Comparison of ENCODE assay signal across 2 cellular contexts in the genomic region with DNA sequence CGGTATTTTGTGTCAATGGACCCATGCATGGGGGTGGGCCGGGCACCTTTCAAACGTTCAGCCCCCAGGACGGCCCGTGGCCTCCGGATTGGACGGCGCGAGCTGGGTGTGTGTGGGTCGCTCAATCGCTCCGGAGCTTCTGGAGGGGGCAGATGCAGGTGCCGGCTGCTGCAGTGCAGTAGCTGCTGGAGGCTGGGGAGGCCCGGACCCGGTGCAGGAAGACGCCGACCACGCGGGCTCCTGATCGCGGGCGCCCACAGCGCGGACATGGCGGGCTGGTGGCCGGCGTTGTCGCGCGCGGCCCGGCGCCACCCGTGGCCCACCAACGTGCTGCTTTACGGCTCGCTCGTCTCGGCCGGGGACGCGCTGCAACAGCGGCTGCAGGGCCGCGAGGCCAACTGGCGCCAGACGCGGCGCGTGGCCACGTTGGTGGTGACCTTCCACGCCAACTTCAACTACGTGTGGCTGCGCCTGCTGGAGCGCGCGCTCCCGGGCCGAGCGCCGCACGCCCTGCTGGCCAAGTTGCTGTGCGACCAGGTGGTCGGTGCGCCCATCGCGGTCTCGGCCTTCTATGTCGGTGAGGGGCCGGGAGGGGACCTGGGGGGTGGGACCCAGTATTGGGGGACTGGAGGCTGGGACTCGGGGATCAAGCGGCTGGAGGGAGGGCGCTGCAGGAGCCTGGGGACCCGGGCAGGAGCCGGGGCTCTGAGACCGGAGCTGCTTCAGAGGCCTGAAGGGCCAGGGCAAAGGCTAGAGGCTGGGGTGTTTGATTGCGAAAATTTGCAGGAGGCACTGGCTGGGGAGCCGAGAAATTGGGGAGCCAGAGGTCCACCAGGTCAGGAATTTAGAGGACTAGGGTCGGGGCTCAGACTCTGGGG.
A peak's percentile ranks its signal among the peaks of the same experiment; 100 is the strongest.
TF ChIP-seq lines count a peak whose summit lies in the region.

A gene (plus strand): TSS at position 124 of the 878 bp plus-strand sequence. CDS start 144 bp downstream, at position 268.

TF ChIP-seq in K562, 482 proteins besides CTCF, POLR2A, EP300 and RAD21:
- TF ChIP-seq, protein P1, sequence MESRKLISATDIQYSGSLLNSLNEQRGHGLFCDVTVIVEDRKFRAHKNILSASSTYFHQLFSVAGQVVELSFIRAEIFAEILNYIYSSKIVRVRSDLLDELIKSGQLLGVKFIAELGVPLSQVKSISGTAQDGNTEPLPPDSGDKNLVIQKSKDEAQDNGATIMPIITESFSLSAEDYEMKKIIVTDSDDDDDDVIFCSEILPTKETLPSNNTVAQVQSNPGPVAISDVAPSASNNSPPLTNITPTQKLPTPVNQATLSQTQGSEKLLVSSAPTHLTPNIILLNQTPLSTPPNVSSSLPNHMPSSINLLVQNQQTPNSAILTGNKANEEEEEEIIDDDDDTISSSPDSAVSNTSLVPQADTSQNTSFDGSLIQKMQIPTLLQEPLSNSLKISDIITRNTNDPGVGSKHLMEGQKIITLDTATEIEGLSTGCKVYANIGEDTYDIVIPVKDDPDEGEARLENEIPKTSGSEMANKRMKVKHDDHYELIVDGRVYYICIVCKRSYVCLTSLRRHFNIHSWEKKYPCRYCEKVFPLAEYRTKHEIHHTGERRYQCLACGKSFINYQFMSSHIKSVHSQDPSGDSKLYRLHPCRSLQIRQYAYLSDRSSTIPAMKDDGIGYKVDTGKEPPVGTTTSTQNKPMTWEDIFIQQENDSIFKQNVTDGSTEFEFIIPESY (CRISPR knock-in tag; IDR thresholded peaks at IDR 0.05) = peak; percentile 31; the same call in 1 of the 2 replicates

TF ChIP-seq in HepG2, 621 proteins besides CTCF, POLR2A, EP300 and RAD21 (continues in another document):
- TF ChIP-seq POLR2G (IDR thresholded peaks at IDR 0.05; ENCODE audit: low read depth, low read length) (peak; percentile 95), ZBTB20 (CRISPR knock-in tag; IDR thresholded peaks at IDR 0.05; ENCODE audit: borderline replicate concordance, low read depth) (0 out of 2 replicates have a peak, but pooled peaks have one; percentile 42), TOPORS (CRISPR knock-in tag; IDR thresholded peaks at IDR 0.05) (peak; percentile 85; the same call in 1 of the 2 replicates), ZNF598 (CRISPR knock-in tag; IDR thresholded peaks at IDR 0.05; ENCODE audit: borderline replicate concordance) (peak; percentile 27; the same call in 1 of the 2 replicates), ZNF605 (CRISPR knock-in tag; IDR thresholded peaks at IDR 0.05) (peak; percentile 50; the same call in 1 of the 2 replicates), MTF2 (CRISPR knock-in tag; IDR thresholded peaks at IDR 0.05; ENCODE audit: borderline replicate concordance) (peak; percentile 96; the same call in 1 of the 2 replicates), ZNF329 (CRISPR knock-in tag; IDR thresholded peaks at IDR 0.05; ENCODE audit: low read depth) (peak; percentile 92; the same call in 1 of the 2 replicates), TARDBP (CRISPR knock-in tag; IDR thresholded peaks at IDR 0.05) (peak; percentile 69), DNMT1 (CRISPR knock-in tag; IDR thresholded peaks at IDR 0.05) (peak; percentile 77; the same call in 1 of the 2 replicates), CEBPG (CRISPR knock-in tag; IDR thresholded peaks at IDR 0.05) (0 out of 2 replicates have a peak, but pooled peaks have one; percentile 17), HDAC2 (CRISPR knock-in tag; IDR thresholded peaks at IDR 0.05) (peak; percentile 79), PHF8 (CRISPR knock-in tag; IDR thresholded peaks at IDR 0.05) (peak; percentile 79), YEATS4 (CRISPR knock-in tag; IDR thresholded peaks at IDR 0.05; ENCODE audit: borderline replicate concordance) (peak; percentile 69; the same call in 1 of the 2 replicates), ZNF713 (CRISPR knock-in tag; IDR thresholded peaks at IDR 0.05) (peak; percentile 98; the same call in 1 of the 2 replicates), ZNF24 (IDR thresholded peaks at IDR 0.05) (0 out of 2 replicates have a peak, but pooled peaks have one; percentile 35), KLF12 (CRISPR knock-in tag; IDR thresholded peaks at IDR 0.05; ENCODE audit: borderline replicate concordance) (peak; percentile 85; the same call in 1 of the 2 replicates), ZNF790 (CRISPR knock-in tag; IDR thresholded peaks at IDR 0.05; ENCODE audit: borderline replicate concordance) (peak; percentile 36; the same call in 1 of the 2 replicates), IKZF4 (CRISPR knock-in tag; IDR thresholded peaks at IDR 0.05; ENCODE audit: borderline replicate concordance, low read depth, not compliant biosample characterization) (peak; percentile 98), AHR (CRISPR knock-in tag; IDR thresholded peaks at IDR 0.05) (0 out of 2 replicates have a peak, but pooled peaks have one; percentile 24), ZKSCAN8 (CRISPR knock-in tag; IDR thresholded peaks at IDR 0.05; ENCODE audit: borderline replicate concordance) (0 out of 2 replicates have a peak, but pooled peaks have one; percentile 56), ONECUT2 (CRISPR knock-in tag; IDR thresholded peaks at IDR 0.05) (peak; percentile 50; the same call in 1 of the 2 replicates), ZNF124 (CRISPR knock-in tag; IDR thresholded peaks at IDR 0.05) (peak; percentile 60; the same call in 1 of the 2 replicates), ZNF337 (CRISPR knock-in tag; IDR thresholded peaks at IDR 0.05; ENCODE audit: borderline replicate concordance, low read depth) (0 out of 2 replicates have a peak, but pooled peaks have one; percentile 63), ZNF34 (CRISPR knock-in tag; IDR thresholded peaks at IDR 0.05; ENCODE audit: borderline replicate concordance) (0 out of 2 replicates have a peak, but pooled peaks have one; percentile 51), ETV6 (CRISPR knock-in tag; conservative IDR thresholded peaks at IDR 0.05) (peak; percentile 89), MYC (CRISPR knock-in tag; IDR thresholded peaks at IDR 0.05; ENCODE audit: borderline replicate concordance) (peak; percentile 77), ZNF446 (CRISPR knock-in tag; IDR thresholded peaks at IDR 0.05) (peak; percentile 96; the same call in 1 of the 2 replicates), ELF1 (CRISPR knock-in tag; IDR thresholded peaks at IDR 0.05) (0 out of 2 replicates have a peak, but pooled peaks have one; percentile 7), SP5 (CRISPR knock-in tag; IDR thresholded peaks at IDR 0.05; ENCODE audit: borderline replicate concordance, low read depth) (0 out of 2 replicates have a peak, but pooled peaks have one; percentile 21), BORCS8-MEF2B (CRISPR knock-in tag; IDR thresholded peaks at IDR 0.05) (peak; percentile 96), ZNF777 (CRISPR knock-in tag; IDR thresholded peaks at IDR 0.05) (peak; percentile 86), GLI4 (CRISPR knock-in tag; IDR thresholded peaks at IDR 0.05; ENCODE audit: borderline replicate concordance) (peak; percentile 92; the same call in 1 of the 2 replicates), GATAD1 (CRISPR knock-in tag; IDR thresholded peaks at IDR 0.05) (peak; percentile 17; the same call in 1 of the 2 replicates), KLF13 (CRISPR knock-in tag; IDR thresholded peaks at IDR 0.05) (0 out of 2 replicates have a peak, but pooled peaks have one; percentile 85), ZNF564 (CRISPR knock-in tag; IDR thresholded peaks at IDR 0.05) (peak; percentile 14; the same call in 1 of the 2 replicates), RBM39 (IDR thresholded peaks at IDR 0.05; ENCODE audit: low read depth, low read length, poor library complexity, severe bottlenecking) (peak; percentile 46), ZNF766 (CRISPR knock-in tag; IDR thresholded peaks at IDR 0.05; ENCODE audit: borderline replicate concordance) (peak; percentile 87; the same call in 1 of the 2 replicates), ZC3H13 (CRISPR knock-in tag; IDR thresholded peaks at IDR 0.05) (peak; percentile 32; the same call in 1 of the 2 replicates), ZNF558 (CRISPR knock-in tag; IDR thresholded peaks at IDR 0.05; ENCODE audit: borderline replicate concordance) (peak; percentile 87; the same call in 1 of the 2 replicates), ZZZ3 (CRISPR knock-in tag; IDR thresholded peaks at IDR 0.05; ENCODE audit: borderline replicate concordance) (peak; percentile 79; the same call in 1 of the 2 replicates)
- TF ChIP-seq, protein P2, sequence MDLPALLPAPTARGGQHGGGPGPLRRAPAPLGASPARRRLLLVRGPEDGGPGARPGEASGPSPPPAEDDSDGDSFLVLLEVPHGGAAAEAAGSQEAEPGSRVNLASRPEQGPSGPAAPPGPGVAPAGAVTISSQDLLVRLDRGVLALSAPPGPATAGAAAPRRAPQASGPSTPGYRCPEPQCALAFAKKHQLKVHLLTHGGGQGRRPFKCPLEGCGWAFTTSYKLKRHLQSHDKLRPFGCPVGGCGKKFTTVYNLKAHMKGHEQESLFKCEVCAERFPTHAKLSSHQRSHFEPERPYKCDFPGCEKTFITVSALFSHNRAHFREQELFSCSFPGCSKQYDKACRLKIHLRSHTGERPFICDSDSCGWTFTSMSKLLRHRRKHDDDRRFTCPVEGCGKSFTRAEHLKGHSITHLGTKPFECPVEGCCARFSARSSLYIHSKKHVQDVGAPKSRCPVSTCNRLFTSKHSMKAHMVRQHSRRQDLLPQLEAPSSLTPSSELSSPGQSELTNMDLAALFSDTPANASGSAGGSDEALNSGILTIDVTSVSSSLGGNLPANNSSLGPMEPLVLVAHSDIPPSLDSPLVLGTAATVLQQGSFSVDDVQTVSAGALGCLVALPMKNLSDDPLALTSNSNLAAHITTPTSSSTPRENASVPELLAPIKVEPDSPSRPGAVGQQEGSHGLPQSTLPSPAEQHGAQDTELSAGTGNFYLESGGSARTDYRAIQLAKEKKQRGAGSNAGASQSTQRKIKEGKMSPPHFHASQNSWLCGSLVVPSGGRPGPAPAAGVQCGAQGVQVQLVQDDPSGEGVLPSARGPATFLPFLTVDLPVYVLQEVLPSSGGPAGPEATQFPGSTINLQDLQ (CRISPR knock-in tag; IDR thresholded peaks at IDR 0.05) = peak; percentile 86; the same call in 1 of the 2 replicates
- TF ChIP-seq, protein P3, sequence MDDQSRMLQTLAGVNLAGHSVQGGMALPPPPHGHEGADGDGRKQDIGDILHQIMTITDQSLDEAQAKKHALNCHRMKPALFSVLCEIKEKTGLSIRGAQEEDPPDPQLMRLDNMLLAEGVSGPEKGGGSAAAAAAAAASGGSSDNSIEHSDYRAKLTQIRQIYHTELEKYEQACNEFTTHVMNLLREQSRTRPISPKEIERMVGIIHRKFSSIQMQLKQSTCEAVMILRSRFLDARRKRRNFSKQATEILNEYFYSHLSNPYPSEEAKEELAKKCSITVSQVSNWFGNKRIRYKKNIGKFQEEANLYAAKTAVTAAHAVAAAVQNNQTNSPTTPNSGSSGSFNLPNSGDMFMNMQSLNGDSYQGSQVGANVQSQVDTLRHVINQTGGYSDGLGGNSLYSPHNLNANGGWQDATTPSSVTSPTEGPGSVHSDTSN (CRISPR knock-in tag; IDR thresholded peaks at IDR 0.05; ENCODE audit: borderline replicate concordance) = 0 out of 2 replicates have a peak, but pooled peaks have one; percentile 72
- TF ChIP-seq, protein P4, sequence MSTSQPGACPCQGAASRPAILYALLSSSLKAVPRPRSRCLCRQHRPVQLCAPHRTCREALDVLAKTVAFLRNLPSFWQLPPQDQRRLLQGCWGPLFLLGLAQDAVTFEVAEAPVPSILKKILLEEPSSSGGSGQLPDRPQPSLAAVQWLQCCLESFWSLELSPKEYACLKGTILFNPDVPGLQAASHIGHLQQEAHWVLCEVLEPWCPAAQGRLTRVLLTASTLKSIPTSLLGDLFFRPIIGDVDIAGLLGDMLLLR (CRISPR knock-in tag; IDR thresholded peaks at IDR 0.05) = peak; percentile 98
- TF ChIP-seq, protein P5, sequence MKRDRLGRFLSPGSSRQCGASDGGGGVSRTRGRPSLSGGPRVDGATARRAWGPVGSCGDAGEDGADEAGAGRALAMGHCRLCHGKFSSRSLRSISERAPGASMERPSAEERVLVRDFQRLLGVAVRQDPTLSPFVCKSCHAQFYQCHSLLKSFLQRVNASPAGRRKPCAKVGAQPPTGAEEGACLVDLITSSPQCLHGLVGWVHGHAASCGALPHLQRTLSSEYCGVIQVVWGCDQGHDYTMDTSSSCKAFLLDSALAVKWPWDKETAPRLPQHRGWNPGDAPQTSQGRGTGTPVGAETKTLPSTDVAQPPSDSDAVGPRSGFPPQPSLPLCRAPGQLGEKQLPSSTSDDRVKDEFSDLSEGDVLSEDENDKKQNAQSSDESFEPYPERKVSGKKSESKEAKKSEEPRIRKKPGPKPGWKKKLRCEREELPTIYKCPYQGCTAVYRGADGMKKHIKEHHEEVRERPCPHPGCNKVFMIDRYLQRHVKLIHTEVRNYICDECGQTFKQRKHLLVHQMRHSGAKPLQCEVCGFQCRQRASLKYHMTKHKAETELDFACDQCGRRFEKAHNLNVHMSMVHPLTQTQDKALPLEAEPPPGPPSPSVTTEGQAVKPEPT (CRISPR knock-in tag; IDR thresholded peaks at IDR 0.05; ENCODE audit: low read depth) = peak; percentile 90; the same call in 1 of the 2 replicates
- TF ChIP-seq, protein P6, sequence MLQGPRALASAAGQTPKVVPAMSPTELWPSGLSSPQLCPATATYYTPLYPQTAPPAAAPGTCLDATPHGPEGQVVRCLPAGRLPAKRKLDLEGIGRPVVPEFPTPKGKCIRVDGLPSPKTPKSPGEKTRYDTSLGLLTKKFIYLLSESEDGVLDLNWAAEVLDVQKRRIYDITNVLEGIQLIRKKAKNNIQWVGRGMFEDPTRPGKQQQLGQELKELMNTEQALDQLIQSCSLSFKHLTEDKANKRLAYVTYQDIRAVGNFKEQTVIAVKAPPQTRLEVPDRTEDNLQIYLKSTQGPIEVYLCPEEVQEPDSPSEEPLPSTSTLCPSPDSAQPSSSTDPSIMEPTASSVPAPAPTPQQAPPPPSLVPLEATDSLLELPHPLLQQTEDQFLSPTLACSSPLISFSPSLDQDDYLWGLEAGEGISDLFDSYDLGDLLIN (CRISPR knock-in tag; IDR thresholded peaks at IDR 0.05; ENCODE audit: borderline replicate concordance) = 0 out of 2 replicates have a peak, but pooled peaks have one; percentile 19
- TF ChIP-seq, protein P7, sequence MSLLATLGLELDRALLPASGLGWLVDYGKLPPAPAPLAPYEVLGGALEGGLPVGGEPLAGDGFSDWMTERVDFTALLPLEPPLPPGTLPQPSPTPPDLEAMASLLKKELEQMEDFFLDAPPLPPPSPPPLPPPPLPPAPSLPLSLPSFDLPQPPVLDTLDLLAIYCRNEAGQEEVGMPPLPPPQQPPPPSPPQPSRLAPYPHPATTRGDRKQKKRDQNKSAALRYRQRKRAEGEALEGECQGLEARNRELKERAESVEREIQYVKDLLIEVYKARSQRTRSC (CRISPR knock-in tag; IDR thresholded peaks at IDR 0.05; ENCODE audit: low read depth) = 0 out of 2 replicates have a peak, but pooled peaks have one; percentile 70
- TF ChIP-seq, protein P8, sequence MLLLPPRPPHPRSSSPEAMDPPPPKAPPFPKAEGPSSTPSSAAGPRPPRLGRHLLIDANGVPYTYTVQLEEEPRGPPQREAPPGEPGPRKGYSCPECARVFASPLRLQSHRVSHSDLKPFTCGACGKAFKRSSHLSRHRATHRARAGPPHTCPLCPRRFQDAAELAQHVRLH (CRISPR knock-in tag; IDR thresholded peaks at IDR 0.05; ENCODE audit: borderline replicate concordance, low read depth) = 0 out of 2 replicates have a peak, but pooled peaks have one; percentile 17
- TF ChIP-seq, protein P9, sequence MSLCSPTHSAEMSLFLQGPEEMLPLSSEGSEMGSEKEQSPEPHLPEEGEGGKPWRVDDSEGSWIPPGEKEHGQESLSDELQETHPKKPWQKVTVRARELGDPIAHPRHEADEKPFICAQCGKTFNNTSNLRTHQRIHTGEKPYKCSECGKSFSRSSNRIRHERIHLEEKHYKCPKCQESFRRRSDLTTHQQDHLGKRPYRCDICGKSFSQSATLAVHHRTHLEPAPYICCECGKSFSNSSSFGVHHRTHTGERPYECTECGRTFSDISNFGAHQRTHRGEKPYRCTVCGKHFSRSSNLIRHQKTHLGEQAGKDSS (CRISPR knock-in tag; IDR thresholded peaks at IDR 0.05; ENCODE audit: borderline replicate concordance, low read depth) = peak; percentile 78; the same call in 1 of the 2 replicates
